ENCODE assay signal across 28 cellular contexts in genomic region chr12:71070416-71071155, GRCh38.
"Had no signal": no experiment of that assay in that cellular context is flagged by ENCODE, and none has a peak within 500 bp of the region (broad histone marks: within the 10 kb centered on the region; RNA-seq: fewer than 3 reads in every experiment).

No MANE protein-coding gene starts in this region.

- H3K9me3 Mint-ChIP-seq: activated naive CD4-positive, alpha-beta T cell treated with anti-CD3 and anti-CD28 coated beads, Interleukin-2, amount 50 U/mL, for 24 hours; T-helper 2 cell treated with Interferon-gamma antibody and Interleukin-4, amounts not matched to agents 5 μg/mL and 100 μg/mL, for 36 hours had no signal

- H3K9me3 ChIP-seq: thoracic aorta, upper lobe of left lung had no signal

- H3K4me1 ChIP-seq: upper lobe of left lung had no signal

- H3K36me3 ChIP-seq: brain microvascular endothelial cell, thoracic aorta, upper lobe of left lung had no signal

- H3K4me3 ChIP-seq: hepatocyte, lung, thoracic aorta, upper lobe of left lung had no signal

- H3K27ac Mint-ChIP-seq: activated CD8-positive, alpha-beta T cell treated with anti-CD3 and anti-CD28 coated beads, Interleukin-2, amount 10 ng/mL, durations not matched to agents 7 days and 5 days; activated naive CD4-positive, alpha-beta T cell treated with anti-CD3 and anti-CD28 coated beads, Interleukin-2, amount 50 U/mL, for 24 hours; activated T-helper 1 cell treated with anti-CD3 and anti-CD28 coated beads, Interleukin-12 subunit alpha, Interleukin-12 subunit beta, Interleukin-2, Interleukin-4 antibody, amounts not matched to agents 30 ng/mL and 10 ng/mL and 1 ng/mL, durations not matched to agents 14 hours and 24 hours and 36 hours; effector memory CD8-positive, alpha-beta T cell; immature natural killer cell; naive thymus-derived CD4-positive, alpha-beta T cell; stimulated activated naive B cell treated with anti-CD40 and anti-IgM and Interleukin-4, amounts not matched to agents 10 μg/mL and 1 μg/mL and 100 μg/mL, for 72 hours; T-cell; T-helper 2 cell treated with Interferon-gamma antibody and Interleukin-4, amounts not matched to agents 5 μg/mL and 100 μg/mL, for 36 hours had no signal

- ATAC-seq: activated CD8-positive, alpha-beta T cell treated with anti-CD3 and anti-CD28 coated beads, Interleukin-2, amount 10 ng/mL, durations not matched to agents 7 days and 5 days; effector memory CD8-positive, alpha-beta T cell; esophagus mucosa; left lobe of liver; naive thymus-derived CD4-positive, alpha-beta T cell; sciatic nerve; stimulated activated naive B cell treated with anti-CD40 and anti-IgM and Interleukin-4, amounts not matched to agents 10 μg/mL and 1 μg/mL and 100 μg/mL, for 72 hours; T-cell had no signal

- DNase-seq: activated CD4-positive, alpha-beta T cell treated with anti-CD3 and anti-CD28 coated beads for 1 hour; activated CD4-positive, alpha-beta T cell treated with anti-CD3 and anti-CD28 coated beads, Interleukin-2, amount 50 U/mL, for 1 hour; activated CD8-positive, alpha-beta T cell treated with anti-CD3 and anti-CD28 coated beads, Interleukin-2, amount 10 ng/mL, durations not matched to agents 7 days and 5 days; activated gamma-delta T cell; aorta; brain microvascular endothelial cell; effector memory CD8-positive, alpha-beta T cell; foreskin melanocyte; glutamatergic neuron; immature natural killer cell; naive thymus-derived CD4-positive, alpha-beta T cell; posterior cingulate gyrus; small intestine; stimulated activated CD4-positive, alpha-beta T cell treated with anti-CD3 and anti-CD28 coated beads, Interleukin-2, amount 100 ng/mL, for 24 hours; stimulated activated naive B cell treated with anti-CD40 and anti-IgM and Interleukin-4, amounts not matched to agents 10 μg/mL and 1 μg/mL and 100 μg/mL, for 72 hours; T-cell; upper lobe of left lung had no signal

- H3K4me3 Mint-ChIP-seq: activated CD8-positive, alpha-beta T cell treated with anti-CD3 and anti-CD28 coated beads, Interleukin-2, amount 10 ng/mL, durations not matched to agents 7 days and 5 days; activated naive CD4-positive, alpha-beta T cell treated with anti-CD3 and anti-CD28 coated beads, Interleukin-2, amount 50 U/mL, for 24 hours; activated T-helper 1 cell treated with anti-CD3 and anti-CD28 coated beads, Interleukin-12 subunit alpha, Interleukin-12 subunit beta, Interleukin-2, Interleukin-4 antibody, amounts not matched to agents 30 ng/mL and 10 ng/mL and 1 ng/mL, durations not matched to agents 14 hours and 24 hours and 36 hours; central memory CD8-positive, alpha-beta T cell; effector memory CD8-positive, alpha-beta T cell; immature natural killer cell; naive thymus-derived CD4-positive, alpha-beta T cell; neural crest cell; stimulated activated naive B cell treated with anti-CD40 and anti-IgM and Interleukin-4, amounts not matched to agents 10 μg/mL and 1 μg/mL and 100 μg/mL, for 72 hours; T-cell; T-helper 2 cell treated with Interferon-gamma antibody and Interleukin-4, amounts not matched to agents 5 μg/mL and 100 μg/mL, for 36 hours had no signal

- H3K36me3 Mint-ChIP-seq: activated naive CD4-positive, alpha-beta T cell treated with anti-CD3 and anti-CD28 coated beads, Interleukin-2, amount 50 U/mL, for 24 hours; immature natural killer cell; naive thymus-derived CD4-positive, alpha-beta T cell; stimulated activated naive B cell treated with anti-CD40 and anti-IgM and Interleukin-4, amounts not matched to agents 10 μg/mL and 1 μg/mL and 100 μg/mL, for 72 hours; T-cell had no signal

- H3K4me1 Mint-ChIP-seq: activated naive CD4-positive, alpha-beta T cell treated with anti-CD3 and anti-CD28 coated beads, Interleukin-2, amount 50 U/mL, for 24 hours; central memory CD8-positive, alpha-beta T cell; immature natural killer cell; naive thymus-derived CD4-positive, alpha-beta T cell; stimulated activated naive B cell treated with anti-CD40 and anti-IgM and Interleukin-4, amounts not matched to agents 10 μg/mL and 1 μg/mL and 100 μg/mL, for 72 hours; T-cell had no signal

- H3K27ac ChIP-seq: brain microvascular endothelial cell, hepatocyte, thoracic aorta, upper lobe of left lung had no signal

- H3K27me3 ChIP-seq: brain microvascular endothelial cell, hepatocyte, upper lobe of left lung had no signal

- H3K27me3 Mint-ChIP-seq: activated naive CD4-positive, alpha-beta T cell treated with anti-CD3 and anti-CD28 coated beads, Interleukin-2, amount 50 U/mL, for 24 hours; central memory CD8-positive, alpha-beta T cell; effector memory CD8-positive, alpha-beta T cell; naive thymus-derived CD4-positive, alpha-beta T cell; stimulated activated naive B cell treated with anti-CD40 and anti-IgM and Interleukin-4, amounts not matched to agents 10 μg/mL and 1 μg/mL and 100 μg/mL, for 72 hours; T-cell had no signal
